8 cellular contexts compared by ENCODE assay signal in genomic region chrX:76253432-76253831, GRCh38.
DNase-seq lines count a peak whose midpoint lies in the region; ATAC-seq and TF ChIP-seq lines count a peak whose summit lies in the region.

No MANE protein-coding gene starts in this region.

- H3K27me3 ChIP-seq in CD4-positive, alpha-beta memory T cell (ENCODE audit: insufficient read depth, low read length) = no peaks in the 10 kb centered on the region
- peaks cover 25% of the 10 kb centered on the region for H3K27me3 ChIP-seq in adipocyte (replicated peaks; ENCODE audit: control insufficient read depth, insufficient read depth, low read length)

- DNase-seq in CD4-positive, alpha-beta memory T cell = peak; percentile 32 to 45 (median 41)
- DNase-seq in OCI-LY7 (ENCODE audit: low spot score) (peak; percentile 48), adipocyte (ENCODE audit: low read depth) (peak; percentile 61), iPS DF 4.7 (ENCODE audit: extremely low read depth, low spot score) (peak; percentile 0)
- DNase-seq in stimulated activated CD4-positive, alpha-beta T cell treated with anti-CD3 and anti-CD28 coated beads, Interleukin-2, amount 100 ng/mL, for 24 hours = peak; percentile 17 to 32

- H3K27me3 Mint-ChIP-seq in CD4-positive, alpha-beta memory T cell = no peaks in the 10 kb centered on the region

- no peaks in the 10 kb centered on the region for H3K79me2 ChIP-seq in OCI-LY7 (ENCODE audit: insufficient read depth, low read depth, low read length)

- H3K4me3 Mint-ChIP-seq in CD4-positive, alpha-beta memory T cell = no peak overlapping the region

- no peaks in the 10 kb centered on the region for H3K36me3 Mint-ChIP-seq in CD4-positive, alpha-beta memory T cell

- H3K27ac Mint-ChIP-seq in CD4-positive, alpha-beta memory T cell = peak overlapping the region in 1 of 7 donors; percentile 4

- H3K4me2 ChIP-seq in OCI-LY7 (ENCODE audit: low read length) = no peak overlapping the region

- no peak overlapping the region for H3K27ac ChIP-seq in CD4-positive, alpha-beta memory T cell (ENCODE audit: low read depth, low read length)
- no peak overlapping the region for H3K27ac ChIP-seq in OCI-LY7 (ENCODE audit: low read depth, low read length, poor library complexity, severe bottlenecking)

- TF ChIP-seq CTCF in OCI-LY7 (conservative IDR thresholded peaks at IDR 0.05; ENCODE audit: low read length) = peak; percentile 68

- peak; percentile 73 for ATAC-seq in GM18520 (IDR thresholded peaks at IDR 0.05; ENCODE audit: unreplicated experiment)
- ATAC-seq in HG03060 (IDR thresholded peaks at IDR 0.05; ENCODE audit: low read depth, unreplicated experiment) = peak; percentile 94
- ATAC-seq in GM21825 (IDR thresholded peaks at IDR 0.05; ENCODE audit: unreplicated experiment) = no peak

- CTCF ChIA-PET in CD4-positive, alpha-beta memory T cell (lab: Charles Lee; ENCODE audit: partially characterized antibody) = interaction anchor here (0.7 to 2.9 kb wide), 7 partner anchors 9 to 106 kb away, joined by 3 to 15 read pairs (median 4); partner anchors contain the start of gene PBDC1
- CTCF ChIA-PET in OCI-LY7 (lab: Charles Lee; ENCODE audit: unreplicated experiment) = no interaction called here

- peaks cover 0 to 1% (median 0%) of the 10 kb centered on the region in 4 donors for H3K4me1 Mint-ChIP-seq in CD4-positive, alpha-beta memory T cell

- no peak overlapping the region for H3K4me3 ChIP-seq in CD4-positive, alpha-beta memory T cell (ENCODE audit: low read length in 2 of 2)
- H3K4me3 ChIP-seq in OCI-LY7 (ENCODE audit: low read depth, low read length, poor library complexity, severe bottlenecking) (no peak overlapping the region), adipocyte (ENCODE audit: low read length) (no peak overlapping the region)

- H3K9me3 ChIP-seq in CD4-positive, alpha-beta memory T cell (ENCODE audit: control insufficient read depth in 1 of 2, low read length in 2 of 2) = no peaks in the 10 kb centered on the region
- no peaks in the 10 kb centered on the region for H3K9me3 ChIP-seq in OCI-LY7 (ENCODE audit: low read length)
- peaks cover 5% of the 10 kb centered on the region for H3K9me3 ChIP-seq in adipocyte (ENCODE audit: control insufficient read depth, low read length)

- peaks cover 0 to 2% (median 0%) of the 10 kb centered on the region in 8 donors for H3K9me3 Mint-ChIP-seq in CD4-positive, alpha-beta memory T cell

- no peaks in the 10 kb centered on the region for H4K20me1 ChIP-seq in OCI-LY7 (ENCODE audit: insufficient read depth, low read length)

- BruUV-seq in OCI-LY7 (replicated peaks; lab: Mats Ljungman, UMichigan) = no TSS peak

- no peak overlapping the region for H2AFZ ChIP-seq in OCI-LY7 (ENCODE audit: low read length)

- intact Hi-C loops in CD4-positive, alpha-beta memory T cell (cut with micrococcal nuclease) = loop anchor here (2.0 to 10.0 kb wide), 3 partner anchors 81 to 649 kb away; partner anchors contain the start of gene PBDC1
- intact Hi-C loops in OCI-LY7 (cut with micrococcal nuclease; ENCODE audit: unreplicated experiment) = no loop called here

- H3K4me1 ChIP-seq in CD4-positive, alpha-beta memory T cell (ENCODE audit: insufficient read depth, low read length) = no peaks in the 10 kb centered on the region
- H3K4me1 ChIP-seq in OCI-LY7 (ENCODE audit: insufficient read depth, low read length, poor library complexity, severe bottlenecking) (no peaks in the 10 kb centered on the region), adipocyte (ENCODE audit: control insufficient read depth, insufficient read depth, low read length) (no peaks in the 10 kb centered on the region)

- POLR2A ChIA-PET in CD4-positive, alpha-beta memory T cell (lab: Charles Lee; ENCODE audit: partially characterized antibody) = interaction anchor here (0.6 to 1.4 kb wide), 2 partner anchors 80 to 820 kb away, joined by 3 read pairs; partner anchors contain the start of gene PBDC1
- POLR2A ChIA-PET in OCI-LY7 (lab: Charles Lee) = interaction anchor here (0.5 kb wide), 1 partner anchor 1601 kb away, joined by 3 read pairs; no protein-coding TSS in a partner anchor

- no peaks in the 10 kb centered on the region for H3K9me2 ChIP-seq in OCI-LY7 (ENCODE audit: insufficient read depth, low read length)

- H3K36me3 ChIP-seq in CD4-positive, alpha-beta memory T cell (ENCODE audit: insufficient read depth, low read length) = no peaks in the 10 kb centered on the region
- H3K36me3 ChIP-seq in OCI-LY7 (ENCODE audit: insufficient read depth, low read length) = no peaks in the 10 kb centered on the region
- no peaks in the 10 kb centered on the region for H3K36me3 ChIP-seq in adipocyte (ENCODE audit: control insufficient read depth, insufficient read depth, low read length, severe bottlenecking)

- H3K9ac ChIP-seq in adipocyte (ENCODE audit: low read length) = no peak overlapping the region

Comparison
In these comparisons a context has a peak if more than half of its experiments do, and no peak if none do; other contexts are left out.
1. DNase-seq: peak in every context shown above with its lines; median percentile 61 in adipocyte; 48 in OCI-LY7; 41 in CD4-positive, alpha-beta memory T cell; 24 in stimulated activated CD4-positive, alpha-beta T cell treated with anti-CD3 and anti-CD28 coated beads, Interleukin-2, amount 100 ng/mL, for 24 hours; 0 in iPS DF 4.7.